In genomic region chr1:150696590-150696989, GRCh38 we compare ENCODE assay signal across 8 cellular contexts. TPM values are rescaled to one million over a fixed set of nuclear protein-coding genes. Genes with fewer than 3 reads are reported as not detected.
A peak's percentile ranks its signal among the peaks of the same experiment; 100 is the strongest.
DNase-seq lines count a peak whose midpoint lies in the region; FAIRE-seq and TF ChIP-seq lines count a peak whose summit lies in the region.

No MANE protein-coding gene starts in this region.

- no peaks in the 10 kb centered on the region for H3K9me3 ChIP-seq in keratinocyte (ENCODE audit: control insufficient read depth, low read depth, low read length)
- H3K9me3 ChIP-seq in testis, result no peaks in the 10 kb centered on the region

- H3K4me3 ChIP-seq in H7 (ENCODE audit: insufficient read depth, low read depth, low read length) (peak overlapping the region; percentile 59), keratinocyte (ENCODE audit: control insufficient read depth in 2 of 3, extremely low read depth in 1 of 3, insufficient read depth in 2 of 3, low read depth in 1 of 3, low read length in 3 of 3) (peak overlapping the region; percentile 70 to 86 (median 84)), testis (peak overlapping the region; percentile 59 to 72)

- H3K79me2 ChIP-seq in keratinocyte (ENCODE audit: control insufficient read depth, insufficient read depth, low read length), result peaks cover 6% of the 10 kb centered on the region

- H3K27me3 ChIP-seq in H7 (ENCODE audit: control insufficient read depth, insufficient read depth, low read length) (no peaks in the 10 kb centered on the region), keratinocyte (ENCODE audit: control insufficient read depth, extremely low read depth, insufficient read depth, low read length) (no peaks in the 10 kb centered on the region), testis (no peaks in the 10 kb centered on the region)

- WGBS in testis, 2 donors, result 0% methylated on average over 6 of the region's 6 CpGs

- H3K27ac ChIP-seq in 22Rv1 (peak overlapping the region; percentile 77), keratinocyte (ENCODE audit: control insufficient read depth, insufficient read depth, low read length) (peak overlapping the region; percentile 88), testis (peak overlapping the region; percentile 15 to 38)

- no peaks in the 10 kb centered on the region for H3K9me3 Mint-ChIP-seq in activated naive CD8-positive, alpha-beta T cell treated with anti-CD3 and anti-CD28 coated beads for 36 hours

- peak; percentile 22 for DNase-seq in H7
- DNase-seq in activated naive CD8-positive, alpha-beta T cell treated with anti-CD3 and anti-CD28 coated beads for 36 hours, result no peak
- DNase-seq in keratinocyte (ENCODE audit: low read depth, low spot score), result no peak
- no peak for DNase-seq in testis
- no peak for DNase-seq in NCI-H226
- no peak for DNase-seq in foreskin melanocyte
- DNase-seq in GF-D8 (lab: John Stamatoyannopoulos, UW), result no peak

- no peaks in the 10 kb centered on the region for H3K9me1 ChIP-seq in keratinocyte (ENCODE audit: control insufficient read depth, extremely low read depth, insufficient read depth, low read length)

- H3K4me1 ChIP-seq in keratinocyte (ENCODE audit: control insufficient read depth, extremely low read depth, insufficient read depth, low read length) (peaks cover 19% of the 10 kb centered on the region), testis (peaks cover 10% of the 10 kb centered on the region)

- peaks cover 21% of the 10 kb centered on the region for H3K4me1 Mint-ChIP-seq in activated naive CD8-positive, alpha-beta T cell treated with anti-CD3 and anti-CD28 coated beads for 36 hours

- TF ChIP-seq CTCF in 22Rv1 (IDR thresholded peaks at IDR 0.05), result no peak
- no peak for TF ChIP-seq CTCF in keratinocyte (optimal IDR thresholded peaks at IDR 0.05 in 1 of 3, IDR thresholded peaks at IDR 0.05 in 1 of 3, conservative IDR thresholded peaks at IDR 0.05 in 1 of 3; ENCODE audit: extremely low read depth in 1 of 3, insufficient read depth in 2 of 3, low read length in 3 of 3)
- no peak for TF ChIP-seq CTCF in testis (IDR thresholded peaks at IDR 0.05)

- peaks cover 6% of the 10 kb centered on the region for H3K36me3 ChIP-seq in H7 (replicated peaks; ENCODE audit: control insufficient read depth, insufficient read depth, low read length)
- H3K36me3 ChIP-seq in keratinocyte (ENCODE audit: control insufficient read depth in 2 of 2, extremely low read depth in 1 of 2, insufficient read depth in 2 of 2, low read length in 2 of 2), result peaks cover 4 to 15% of the 10 kb centered on the region in 2 experiments
- no peaks in the 10 kb centered on the region for H3K36me3 ChIP-seq in testis (ENCODE audit: low read depth, missing control alignments)

- H4K20me1 ChIP-seq in keratinocyte (ENCODE audit: control insufficient read depth, extremely low read depth, insufficient read depth, low read length), result no peaks in the 10 kb centered on the region

- H2AFZ ChIP-seq in keratinocyte (ENCODE audit: control insufficient read depth, low read length), result peak overlapping the region; percentile 61

- dilution Hi-C loops in keratinocyte (cut with MboI; ENCODE audit: extremely low pct_ligation_motif_present, low sequenced_read_pairs), result no loop called here

- intact Hi-C loops in testis (cut with DNase I; ENCODE audit: low total_unique reads), result no loop called here

- H3K27ac Mint-ChIP-seq in activated naive CD8-positive, alpha-beta T cell treated with anti-CD3 and anti-CD28 coated beads for 36 hours, result peak overlapping the region; percentile 86

- no peak for FAIRE-seq in keratinocyte (lab: Jason Lieb, UNC)

- peak overlapping the region; percentile 82 for H3K9ac ChIP-seq in keratinocyte (ENCODE audit: control insufficient read depth, extremely low read depth, insufficient read depth, low read length)

- no peak for TF ChIP-seq POLR2A in testis (IDR thresholded peaks at IDR 0.05)

- H3K4me3 Mint-ChIP-seq in activated naive CD8-positive, alpha-beta T cell treated with anti-CD3 and anti-CD28 coated beads for 36 hours, result peak overlapping the region; percentile 99

- peaks cover 8% of the 10 kb centered on the region for H3K36me3 Mint-ChIP-seq in activated naive CD8-positive, alpha-beta T cell treated with anti-CD3 and anti-CD28 coated beads for 36 hours

- peak overlapping the region; percentile 94 for H3K4me2 ChIP-seq in keratinocyte (ENCODE audit: control insufficient read depth, extremely low read depth, insufficient read depth, low read depth, low read length)

- peaks cover 3% of the 10 kb centered on the region for H3K27me3 Mint-ChIP-seq in activated naive CD8-positive, alpha-beta T cell treated with anti-CD3 and anti-CD28 coated beads for 36 hours

RNA-seq across cellular contexts. Expression of gene GOLPH3L, which starts 0.4 kb away (rescaled TPM):
- total RNA-seq in H7 (2014; rRNA removed; shearing (Covaris generic)), result 24.0 and 33.5 TPM in 2 replicates
- total RNA-seq in activated naive CD8-positive, alpha-beta T cell treated with anti-CD3 and anti-CD28 coated beads for 36 hours, result 10 to 100 TPM; 15.2 to 15.8 TPM
- polyA plus RNA-seq in keratinocyte, result 14.0 to 22.2 TPM (median 19.5 TPM) in 3 replicates
- polyA plus RNA-seq in keratinocyte (2011; ENCODE audit: low read depth), result 91.1 TPM
- polyA plus RNA-seq in keratinocyte (2011; cell fraction: cytosol; rRNA removed), result 10.4 and 16.8 TPM in 2 replicates
- polyA plus RNA-seq in keratinocyte (2011; cell fraction: nucleus; rRNA removed), result 21.4 and 24.2 TPM in 2 replicates
- polyA plus RNA-seq in keratinocyte (2012; ENCODE audit: low replicate concordance), result 13.5 and 15.5 TPM in 2 replicates
- 6.6 to 23.5 TPM (median 15.1 TPM) in 3 replicates for polyA minus RNA-seq in keratinocyte
- polyA minus RNA-seq in keratinocyte (2011; cell fraction: cytosol; rRNA and poly(A)+ RNA removed), result 11.7 TPM
- polyA minus RNA-seq in keratinocyte (2011; cell fraction: nucleus; rRNA and poly(A)+ RNA removed), result 10.3 and 20.6 TPM in 2 replicates
- total RNA-seq in testis, result 10 to 100 TPM; 18.7 to 19.9 TPM
- polyA plus RNA-seq in testis (ENCODE audit: insufficient read depth, low read depth, low replicate concordance), result 26.8 TPM

RNA-seq across cellular contexts. Expression of gene HORMAD1, which starts 24.1 kb away (rescaled TPM):
- 0.59 TPM in 1 of 2 replicates, not detected in the other for total RNA-seq in H7 (2014; rRNA removed; shearing (Covaris generic))
- total RNA-seq in activated naive CD8-positive, alpha-beta T cell treated with anti-CD3 and anti-CD28 coated beads for 36 hours, result not detected
- 1.4 to 3.3 TPM (median 2.4 TPM) in 3 replicates for polyA plus RNA-seq in keratinocyte
- polyA plus RNA-seq in keratinocyte (2011; ENCODE audit: low read depth), result 3.5 TPM
- polyA plus RNA-seq in keratinocyte (2011; cell fraction: cytosol; rRNA removed), result 1.5 and 2.1 TPM in 2 replicates
- polyA plus RNA-seq in keratinocyte (2011; cell fraction: nucleus; rRNA removed), result 7.4 and 8.3 TPM in 2 replicates
- 1.4 and 1.7 TPM in 2 replicates for polyA plus RNA-seq in keratinocyte (2012; ENCODE audit: low replicate concordance)
- 0.49 to 2.3 TPM (median 0.76 TPM) in 3 replicates for polyA minus RNA-seq in keratinocyte
- 2.1 TPM for polyA minus RNA-seq in keratinocyte (2011; cell fraction: cytosol; rRNA and poly(A)+ RNA removed)
- polyA minus RNA-seq in keratinocyte (2011; cell fraction: nucleus; rRNA and poly(A)+ RNA removed), result 1.9 and 4.1 TPM in 2 replicates
- total RNA-seq in testis, result 10 to 100 TPM; 56.6 to 89.9 TPM
- 164 TPM for polyA plus RNA-seq in testis (ENCODE audit: insufficient read depth, low read depth, low replicate concordance)

Comparison
In these comparisons a context has a peak if more than half of its experiments do, and no peak if none do; other contexts are left out.
1. H3K27ac ChIP-seq: peak in every context shown above with its lines; median percentile 88 in keratinocyte; 77 in 22Rv1; 26 in testis.
2. RNA of gene HORMAD1, which starts 24.1 kb away (total RNA-seq): 56.6 to 89.9 TPM in testis; not detected in activated naive CD8-positive, alpha-beta T cell treated with anti-CD3 and anti-CD28 coated beads for 36 hours and 0.59 TPM in H7; every median in the first group is over 10 times any median in the second.
3. Peak in every context shown above with its lines, with median percentiles within 50 percentile points of each other: H3K4me3 ChIP-seq.